Comparison of ENCODE assay signal across 40 cellular contexts in the genomic region with DNA sequence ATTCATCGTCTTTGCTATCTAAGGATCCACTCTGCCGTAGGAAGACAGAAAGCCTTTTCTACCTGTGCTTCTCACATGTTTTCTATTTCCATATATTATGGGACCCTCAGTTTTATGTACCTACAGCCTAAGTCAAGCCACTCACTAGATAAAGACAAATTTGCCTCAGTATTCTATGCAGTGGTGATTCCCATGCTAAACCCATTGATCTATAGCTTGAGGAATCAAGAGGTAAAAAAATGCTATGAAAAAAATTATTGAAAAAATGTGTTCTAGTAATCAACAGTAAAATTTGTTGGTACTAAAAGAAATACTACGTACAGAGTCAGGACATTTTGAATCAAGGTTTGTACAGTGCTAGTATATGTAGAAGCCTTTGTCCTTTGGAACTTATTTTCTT. TPM values are rescaled to one million over a fixed set of nuclear protein-coding genes. Genes with fewer than 3 reads are reported as not detected.
"Had no signal": no experiment of that assay in that cellular context is flagged by ENCODE, and none has a peak within 500 bp of the region (broad histone marks: within the 10 kb centered on the region; RNA-seq: fewer than 3 reads in every experiment).

No MANE protein-coding gene starts in this region.

- H3K9me3 ChIP-seq: adrenal gland, ascending aorta, body of pancreas had no signal

- H3K36me3 ChIP-seq: adrenal gland, ascending aorta, brain microvascular endothelial cell, breast epithelium, cardiac muscle cell had no signal

- DNase-seq: activated effector memory CD4-positive, alpha-beta T cell treated with anti-CD3 and anti-CD28 coated beads, Interleukin-2, amount 50 U/mL, for 16 hours; activated effector memory CD4-positive, alpha-beta T cell treated with Interleukin-2 at 50 U/mL for 16 hours; activated gamma-delta T cell; activated gamma-delta T cell treated with Interleukin-2 at 50 U/mL for 16 hours; activated naive CD4-positive, alpha-beta T cell; activated naive CD4-positive, alpha-beta T cell treated with anti-CD3 and anti-CD28 coated beads for 36 hours; activated naive CD4-positive, alpha-beta T cell treated with anti-CD3 and anti-CD28 coated beads, Interleukin-2, amount 10 ng/mL, durations not matched to agents 7 days and 5 days; activated naive CD4-positive, alpha-beta T cell treated with anti-CD3 and anti-CD28 coated beads, Interleukin-2, amount 50 U/mL, for 16 hours; activated naive CD4-positive, alpha-beta T cell treated with Interleukin-2 at 50 U/mL for 16 hours; activated naive CD8-positive, alpha-beta T cell treated with anti-CD3 and anti-CD28 coated beads for 36 hours; activated naive CD8-positive, alpha-beta T cell treated with anti-CD3 and anti-CD28 coated beads, Interleukin-2, amount 10 ng/mL, durations not matched to agents 7 days and 5 days; activated naive CD8-positive, alpha-beta T cell treated with anti-CD3 and anti-CD28 coated beads, Interleukin-2, amount 50 U/mL, for 24 hours; activated T-cell treated with anti-CD3 and anti-CD28 coated beads, Interleukin-2, amount 50 U/mL, for 1 hour; activated T-cell treated with anti-CD3 and anti-CD28 coated beads, Interleukin-2, amount 50 U/mL, for 24 hours; activated T-cell treated with anti-CD3 and anti-CD28 coated beads, Interleukin-2, amount 50 U/mL, for 4 hours; activated T-cell treated with anti-CD3 and anti-CD28 coated beads, Interleukin-2, amount 50 U/mL, for 48 hours; activated T-cell treated with anti-CD3 and anti-CD28 coated beads, Interleukin-2, amount 50 U/mL, for 72 hours; adrenal gland; amniotic stem cell; amygdala; anterior cingulate cortex; aorta; body of pancreas; brain microvascular endothelial cell; caudate nucleus; central memory CD4-positive, alpha-beta T cell; cerebellar nuclear complex had no signal

- H3K4me3 ChIP-seq: adrenal gland, ascending aorta, body of pancreas, breast epithelium, cardiac muscle cell had no signal

- H3K27ac ChIP-seq: adrenal gland, ascending aorta, body of pancreas, brain microvascular endothelial cell, breast epithelium, cardiac muscle cell had no signal

- H3K27me3 ChIP-seq: adrenal gland, ascending aorta, body of pancreas, brain microvascular endothelial cell, breast epithelium, cardiac muscle cell had no signal

- H3K4me1 ChIP-seq: adrenal gland, ascending aorta, body of pancreas, breast epithelium had no signal

RNA-seq across cellular contexts. Expression of a gene that starts 18.1 kb away (rescaled TPM):
- total RNA-seq: activated naive CD4-positive, alpha-beta T cell treated with anti-CD3 and anti-CD28 coated beads for 36 hours; activated naive CD4-positive, alpha-beta T cell treated with anti-CD3 and anti-CD28 coated beads, Interleukin-2, amount 50 U/mL, for 72 hours; activated naive CD8-positive, alpha-beta T cell treated with anti-CD3 and anti-CD28 coated beads for 36 hours; activated naive CD8-positive, alpha-beta T cell treated with anti-CD3 and anti-CD28 coated beads, Interleukin-2, amount 10 ng/mL, durations not matched to agents 7 days and 5 days; activated T-cell treated with anti-CD3 and anti-CD28 coated beads, Interleukin-2, amount 50 U/mL, for 4 hours; activated T-cell treated with anti-CD3 and anti-CD28 coated beads, Interleukin-2, amount 50 U/mL, for 72 hours; activated T-helper 1 cell treated with anti-CD3 and anti-CD28 coated beads, Interleukin-12 subunit alpha, Interleukin-12 subunit beta, Interleukin-2, Interleukin-4 antibody, amounts not matched to agents 30 ng/mL and 10 ng/mL and 1 ng/mL, durations not matched to agents 14 hours and 24 hours and 36 hours; activated T-helper 17 cell treated with anti-CD3 and anti-CD28 coated beads, Interleukin-2, amount 50 U/mL, for 72 hours; activated T-helper 2 cell treated with anti-CD3 and anti-CD28 coated beads, Interferon-gamma antibody, Interleukin-2, Interleukin-4, amounts not matched to agents 10 μg/mL and 5 μg/mL and 100 μg/mL, durations not matched to agents 14 hours and 24 hours and 36 hours; adrenal gland; aorta; ascending aorta; astrocyte; body of pancreas; breast epithelium; bronchial epithelial cell; cardiac muscle cell; cardiac septum; cerebellum; chondrocyte had no signal
- polyA plus RNA-seq: adipose tissue, adrenal gland, aorta, cardiac muscle cell had no signal

RNA-seq across cellular contexts. Expression of a gene that starts 19.0 kb away (rescaled TPM):
- total RNA-seq: activated naive CD4-positive, alpha-beta T cell treated with anti-CD3 and anti-CD28 coated beads for 36 hours; activated naive CD4-positive, alpha-beta T cell treated with anti-CD3 and anti-CD28 coated beads, Interleukin-2, amount 50 U/mL, for 72 hours; activated naive CD8-positive, alpha-beta T cell treated with anti-CD3 and anti-CD28 coated beads for 36 hours; activated naive CD8-positive, alpha-beta T cell treated with anti-CD3 and anti-CD28 coated beads, Interleukin-2, amount 10 ng/mL, durations not matched to agents 7 days and 5 days; activated T-cell treated with anti-CD3 and anti-CD28 coated beads, Interleukin-2, amount 50 U/mL, for 4 hours; activated T-cell treated with anti-CD3 and anti-CD28 coated beads, Interleukin-2, amount 50 U/mL, for 72 hours; activated T-helper 1 cell treated with anti-CD3 and anti-CD28 coated beads, Interleukin-12 subunit alpha, Interleukin-12 subunit beta, Interleukin-2, Interleukin-4 antibody, amounts not matched to agents 30 ng/mL and 10 ng/mL and 1 ng/mL, durations not matched to agents 14 hours and 24 hours and 36 hours; activated T-helper 17 cell treated with anti-CD3 and anti-CD28 coated beads, Interleukin-2, amount 50 U/mL, for 72 hours; activated T-helper 2 cell treated with anti-CD3 and anti-CD28 coated beads, Interferon-gamma antibody, Interleukin-2, Interleukin-4, amounts not matched to agents 10 μg/mL and 5 μg/mL and 100 μg/mL, durations not matched to agents 14 hours and 24 hours and 36 hours; adrenal gland; aorta; ascending aorta; astrocyte; body of pancreas; breast epithelium; bronchial epithelial cell; cardiac muscle cell; cardiac septum; cerebellum; chondrocyte had no signal
- polyA plus RNA-seq: adipose tissue, adrenal gland, aorta, cardiac muscle cell had no signal

RNA-seq across cellular contexts. Expression of a gene that starts 40.3 kb away (rescaled TPM):
- total RNA-seq: activated naive CD4-positive, alpha-beta T cell treated with anti-CD3 and anti-CD28 coated beads for 36 hours; activated naive CD4-positive, alpha-beta T cell treated with anti-CD3 and anti-CD28 coated beads, Interleukin-2, amount 50 U/mL, for 72 hours; activated naive CD8-positive, alpha-beta T cell treated with anti-CD3 and anti-CD28 coated beads for 36 hours; activated naive CD8-positive, alpha-beta T cell treated with anti-CD3 and anti-CD28 coated beads, Interleukin-2, amount 10 ng/mL, durations not matched to agents 7 days and 5 days; activated T-cell treated with anti-CD3 and anti-CD28 coated beads, Interleukin-2, amount 50 U/mL, for 4 hours; activated T-cell treated with anti-CD3 and anti-CD28 coated beads, Interleukin-2, amount 50 U/mL, for 72 hours; activated T-helper 1 cell treated with anti-CD3 and anti-CD28 coated beads, Interleukin-12 subunit alpha, Interleukin-12 subunit beta, Interleukin-2, Interleukin-4 antibody, amounts not matched to agents 30 ng/mL and 10 ng/mL and 1 ng/mL, durations not matched to agents 14 hours and 24 hours and 36 hours; activated T-helper 17 cell treated with anti-CD3 and anti-CD28 coated beads, Interleukin-2, amount 50 U/mL, for 72 hours; activated T-helper 2 cell treated with anti-CD3 and anti-CD28 coated beads, Interferon-gamma antibody, Interleukin-2, Interleukin-4, amounts not matched to agents 10 μg/mL and 5 μg/mL and 100 μg/mL, durations not matched to agents 14 hours and 24 hours and 36 hours; adrenal gland; aorta; ascending aorta; astrocyte; body of pancreas; breast epithelium; bronchial epithelial cell; cardiac muscle cell; cardiac septum; cerebellum; chondrocyte had no signal
- polyA plus RNA-seq: adipose tissue, adrenal gland, aorta, cardiac muscle cell had no signal

RNA-seq across cellular contexts. Expression of a gene that starts 48.5 kb away (rescaled TPM):
- total RNA-seq: activated naive CD4-positive, alpha-beta T cell treated with anti-CD3 and anti-CD28 coated beads for 36 hours; activated naive CD4-positive, alpha-beta T cell treated with anti-CD3 and anti-CD28 coated beads, Interleukin-2, amount 50 U/mL, for 72 hours; activated naive CD8-positive, alpha-beta T cell treated with anti-CD3 and anti-CD28 coated beads for 36 hours; activated naive CD8-positive, alpha-beta T cell treated with anti-CD3 and anti-CD28 coated beads, Interleukin-2, amount 10 ng/mL, durations not matched to agents 7 days and 5 days; activated T-cell treated with anti-CD3 and anti-CD28 coated beads, Interleukin-2, amount 50 U/mL, for 4 hours; activated T-cell treated with anti-CD3 and anti-CD28 coated beads, Interleukin-2, amount 50 U/mL, for 72 hours; activated T-helper 1 cell treated with anti-CD3 and anti-CD28 coated beads, Interleukin-12 subunit alpha, Interleukin-12 subunit beta, Interleukin-2, Interleukin-4 antibody, amounts not matched to agents 30 ng/mL and 10 ng/mL and 1 ng/mL, durations not matched to agents 14 hours and 24 hours and 36 hours; activated T-helper 17 cell treated with anti-CD3 and anti-CD28 coated beads, Interleukin-2, amount 50 U/mL, for 72 hours; activated T-helper 2 cell treated with anti-CD3 and anti-CD28 coated beads, Interferon-gamma antibody, Interleukin-2, Interleukin-4, amounts not matched to agents 10 μg/mL and 5 μg/mL and 100 μg/mL, durations not matched to agents 14 hours and 24 hours and 36 hours; adrenal gland; aorta; ascending aorta; astrocyte; body of pancreas; breast epithelium; bronchial epithelial cell; cardiac muscle cell; cardiac septum; cerebellum; chondrocyte had no signal
- polyA plus RNA-seq: adipose tissue, adrenal gland, aorta, cardiac muscle cell had no signal
